In genomic region chr7:123979876-123980275, GRCh38 we compare ENCODE assay signal across 24 cellular contexts. TPM values are rescaled to one million over a fixed set of nuclear protein-coding genes. Genes with fewer than 3 reads are reported as not detected.
A peak's percentile ranks its signal among the peaks of the same experiment; 100 is the strongest.
DNase-seq lines count a peak whose midpoint lies in the region; FAIRE-seq and TF ChIP-seq lines count a peak whose summit lies in the region.
"Had no signal": no experiment of that assay in that cellular context is flagged by ENCODE, and none has a peak within 500 bp of the region (broad histone marks: within the 10 kb centered on the region; RNA-seq: fewer than 3 reads in every experiment).

No MANE protein-coding gene starts in this region.

- no peaks in the 10 kb centered on the region for H3K27me3 Mint-ChIP-seq in MCF 10A (ENCODE audit: insufficient read depth, unreplicated experiment)
- H3K27me3 Mint-ChIP-seq: activated CD4-positive, alpha-beta T cell treated with anti-CD3 and anti-CD28 coated beads, Interleukin-2, amount 10 ng/mL, durations not matched to agents 7 days and 5 days had no signal

- no peak overlapping the region for H3K4me3 ChIP-seq in breast epithelium
- H3K4me3 ChIP-seq in astrocyte of the spinal cord (ENCODE audit: low read depth, low read length) = no peak overlapping the region
- no peak overlapping the region for H3K4me3 ChIP-seq in H7 (ENCODE audit: insufficient read depth, low read depth, low read length)
- no peak overlapping the region for H3K4me3 ChIP-seq in tibial nerve
- H3K4me3 ChIP-seq: ovary, right lobe of liver, upper lobe of left lung had no signal

- no peak overlapping the region for H3K4me3 Mint-ChIP-seq in MCF 10A (ENCODE audit: unreplicated experiment)
- H3K4me3 Mint-ChIP-seq: activated CD4-positive, alpha-beta T cell treated with anti-CD3 and anti-CD28 coated beads, Interleukin-2, amount 10 ng/mL, durations not matched to agents 7 days and 5 days; natural killer cell had no signal

- no TSS peak for BruUV-seq in MCF 10A (replicated peaks; lab: Mats Ljungman, UMichigan)

- TF ChIP-seq POLR2A in breast epithelium (IDR thresholded peaks at IDR 0.05) (no peak), tibial nerve (IDR thresholded peaks at IDR 0.05) (no peak)

- intact Hi-C loops in MCF 10A (cut with micrococcal nuclease) (no loop called here), breast epithelium (cut with DNase I; ENCODE audit: low total_unique reads) (no loop called here)

- H3K36me3 ChIP-seq in breast epithelium (no peaks in the 10 kb centered on the region), H7 (replicated peaks; ENCODE audit: control insufficient read depth, insufficient read depth, low read length) (no peaks in the 10 kb centered on the region), tibial nerve (no peaks in the 10 kb centered on the region)
- H3K36me3 ChIP-seq: BE2C, ovary, right lobe of liver, upper lobe of left lung had no signal

- CTCF ChIA-PET in MCF 10A (lab: Yijun Ruan, JAX) = interaction anchor here (0.6 kb wide), 1 partner anchor 24 kb away, joined by 3 read pairs; no protein-coding TSS in a partner anchor

- in situ Hi-C loops in astrocyte of the spinal cord (cut with HindIII; ENCODE audit: low sequenced_read_pairs) = no loop called here

- TF ChIP-seq CTCF in MCF 10A (IDR thresholded peaks at IDR 0.05; ENCODE audit: unreplicated experiment) = no peak
- no peak for TF ChIP-seq CTCF in breast epithelium (IDR thresholded peaks at IDR 0.05)
- no peak for TF ChIP-seq CTCF in astrocyte of the spinal cord (IDR thresholded peaks at IDR 0.05; ENCODE audit: low read depth, low read length)
- no peak for TF ChIP-seq CTCF in tibial nerve (IDR thresholded peaks at IDR 0.05)

- H3K27ac ChIP-seq in breast epithelium (no peak overlapping the region), tibial nerve (no peak overlapping the region)
- H3K27ac ChIP-seq: HL-60, ovary, right lobe of liver, upper lobe of left lung, VCaP had no signal

- no peaks in the 10 kb centered on the region for H3K4me1 ChIP-seq in breast epithelium
- no peaks in the 10 kb centered on the region for H3K4me1 ChIP-seq in tibial nerve
- H3K4me1 ChIP-seq: BE2C, right lobe of liver, upper lobe of left lung had no signal

- no peak for FAIRE-seq in urothelium cell line (lab: Jason Lieb, UNC)
- FAIRE-seq: A204.1 had no signal

- peaks cover 7% of the 10 kb centered on the region for H3K9me3 Mint-ChIP-seq in MCF 10A (ENCODE audit: unreplicated experiment)
- H3K9me3 Mint-ChIP-seq: activated CD4-positive, alpha-beta T cell treated with anti-CD3 and anti-CD28 coated beads, Interleukin-2, amount 10 ng/mL, durations not matched to agents 7 days and 5 days had no signal

- no peaks in the 10 kb centered on the region for H3K27me3 ChIP-seq in breast epithelium
- no peaks in the 10 kb centered on the region for H3K27me3 ChIP-seq in H7 (ENCODE audit: control insufficient read depth, insufficient read depth, low read length)
- H3K27me3 ChIP-seq in tibial nerve = no peaks in the 10 kb centered on the region
- H3K27me3 ChIP-seq: BE2C, ovary, right lobe of liver, upper lobe of left lung had no signal

- H3K9me3 ChIP-seq in breast epithelium = peaks cover 0 to 10% of the 10 kb centered on the region in 2 donors
- no peaks in the 10 kb centered on the region for H3K9me3 ChIP-seq in tibial nerve
- H3K9me3 ChIP-seq: BE2C, ovary, right lobe of liver, upper lobe of left lung had no signal

- no peak overlapping the region for H3K27ac Mint-ChIP-seq in MCF 10A (ENCODE audit: low read depth, unreplicated experiment)
- H3K27ac Mint-ChIP-seq: activated CD4-positive, alpha-beta T cell treated with anti-CD3 and anti-CD28 coated beads, Interleukin-2, amount 10 ng/mL, durations not matched to agents 7 days and 5 days; natural killer cell had no signal

- DNase-seq in MCF 10A (ENCODE audit: unreplicated experiment) = peak; percentile 64
- no peak for DNase-seq in breast epithelium (ENCODE audit: low spot score in 2 of 2)
- DNase-seq in astrocyte of the spinal cord (ENCODE audit: low read depth, low spot score) = peak; percentile 51
- DNase-seq in glomerular visceral epithelial cell (ENCODE audit: extremely low spot score) = peak; percentile 74
- DNase-seq in urothelium cell line (ENCODE audit: low spot score) = peak; percentile 13
- DNase-seq in NCI-H146 treated with DMSO at 0.1 percent for 48 hours (lab: John Stamatoyannopoulos, UW; ENCODE audit: unreplicated experiment) = no peak
- no peak for DNase-seq in H7
- DNase-seq in tibial nerve (ENCODE audit: low spot score in 2 of 2) = no peak
- DNase-seq: activated CD4-positive, alpha-beta T cell treated with anti-CD3 and anti-CD28 coated beads, Interleukin-2, amount 10 ng/mL, durations not matched to agents 7 days and 5 days; BE2C; erythroblast; natural killer cell; NCI-H1417 treated with DMSO at 0.1 percent for 48 hours; NCI-H2107; ovary; right lobe of liver; stimulated activated CD4-positive, alpha-beta T cell treated with anti-CD3 and anti-CD28 coated beads, Interleukin-15, amount 100 ng/mL, for 24 hours; upper lobe of left lung had no signal

- peaks cover 6% of the 10 kb centered on the region for H3K4me1 Mint-ChIP-seq in MCF 10A (ENCODE audit: insufficient read depth, unreplicated experiment)
- H3K4me1 Mint-ChIP-seq: activated CD4-positive, alpha-beta T cell treated with anti-CD3 and anti-CD28 coated beads, Interleukin-2, amount 10 ng/mL, durations not matched to agents 7 days and 5 days; natural killer cell had no signal

- H3K36me3 Mint-ChIP-seq in MCF 10A (ENCODE audit: insufficient read depth, unreplicated experiment) = no peaks in the 10 kb centered on the region
- H3K36me3 Mint-ChIP-seq: natural killer cell had no signal

- POLR2A ChIA-PET in MCF 10A (lab: Yijun Ruan, JAX) = no interaction called here

- no peak for TF ChIP-seq EP300 in tibial nerve (IDR thresholded peaks at IDR 0.05)

RNA-seq across cellular contexts. Expression of gene TMEM229A, which starts 53.0 kb away (rescaled TPM):
- total RNA-seq in MCF 10A (2022) (not detected in 2 replicates), breast epithelium (not detected), tibial nerve (under 1 TPM in 1 of 4 donors, not detected in 3; 0.63 TPM)
- total RNA-seq in H7 (2014; rRNA removed; shearing (Covaris generic)) = 0.15 and 0.42 TPM in 2 replicates
- total RNA-seq: activated CD4-positive, alpha-beta T cell treated with anti-CD3 and anti-CD28 coated beads, Interleukin-2, amount 10 ng/mL, durations not matched to agents 7 days and 5 days; mesenteric fat pad; natural killer cell; NCI-H460; right lobe of liver; T-helper 2 cell treated with Interferon-gamma antibody and Interleukin-4, amounts not matched to agents 100 ng/mL and 5 ng/mL, for 36 hours had no signal

RNA-seq across cellular contexts. Expression of gene SPAM1, which starts 54.8 kb away (rescaled TPM):
- not detected in 2 replicates for total RNA-seq in MCF 10A (2022)
- not detected for total RNA-seq in breast epithelium
- total RNA-seq in H7 (2014; rRNA removed; shearing (Covaris generic)) = not detected in 2 replicates
- not detected for total RNA-seq in tibial nerve
- total RNA-seq: activated CD4-positive, alpha-beta T cell treated with anti-CD3 and anti-CD28 coated beads, Interleukin-2, amount 10 ng/mL, durations not matched to agents 7 days and 5 days; mesenteric fat pad; natural killer cell; NCI-H460; ovary; right lobe of liver; T-helper 2 cell treated with Interferon-gamma antibody and Interleukin-4, amounts not matched to agents 100 ng/mL and 5 ng/mL, for 36 hours; upper lobe of left lung had no signal

Comparison
In these comparisons a context has a peak if more than half of its experiments do, and no peak if none do; other contexts are left out.
1. DNase-seq: peak in MCF 10A (single experiment), astrocyte of the spinal cord (single experiment), glomerular visceral epithelial cell (single experiment) and urothelium cell line (single experiment); none in breast epithelium (0 of 2), NCI-H146 treated with DMSO at 0.1 percent for 48 hours (single experiment), H7 (single experiment) and tibial nerve (0 of 2).